1 cellular context compared by ENCODE assay signal in the genomic region with DNA sequence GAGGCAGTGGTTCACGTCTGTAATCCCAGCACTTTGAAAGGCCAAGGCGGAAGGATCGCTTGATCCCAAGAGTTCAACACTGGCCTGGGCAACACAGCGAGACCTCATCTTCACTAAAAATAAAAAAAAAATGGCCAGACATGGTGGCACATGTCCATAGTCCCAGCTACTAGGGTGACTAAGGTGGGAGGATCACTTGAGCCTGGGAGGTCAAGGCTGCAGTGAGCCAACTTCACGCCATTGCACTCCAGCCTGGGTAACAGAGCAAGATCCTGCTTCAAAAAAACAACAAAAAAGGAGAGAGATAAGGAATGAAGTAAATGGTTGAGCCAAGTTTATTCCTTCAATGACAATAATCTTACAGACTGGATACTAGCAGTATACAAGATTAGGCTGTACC.
TF ChIP-seq lines count a peak whose summit lies in the region.

No MANE protein-coding gene starts in this region.

TF ChIP-seq in HepG2, 621 proteins besides CTCF, POLR2A, EP300 and RAD21 (continued from another document):
- TF ChIP-seq, protein P1, sequence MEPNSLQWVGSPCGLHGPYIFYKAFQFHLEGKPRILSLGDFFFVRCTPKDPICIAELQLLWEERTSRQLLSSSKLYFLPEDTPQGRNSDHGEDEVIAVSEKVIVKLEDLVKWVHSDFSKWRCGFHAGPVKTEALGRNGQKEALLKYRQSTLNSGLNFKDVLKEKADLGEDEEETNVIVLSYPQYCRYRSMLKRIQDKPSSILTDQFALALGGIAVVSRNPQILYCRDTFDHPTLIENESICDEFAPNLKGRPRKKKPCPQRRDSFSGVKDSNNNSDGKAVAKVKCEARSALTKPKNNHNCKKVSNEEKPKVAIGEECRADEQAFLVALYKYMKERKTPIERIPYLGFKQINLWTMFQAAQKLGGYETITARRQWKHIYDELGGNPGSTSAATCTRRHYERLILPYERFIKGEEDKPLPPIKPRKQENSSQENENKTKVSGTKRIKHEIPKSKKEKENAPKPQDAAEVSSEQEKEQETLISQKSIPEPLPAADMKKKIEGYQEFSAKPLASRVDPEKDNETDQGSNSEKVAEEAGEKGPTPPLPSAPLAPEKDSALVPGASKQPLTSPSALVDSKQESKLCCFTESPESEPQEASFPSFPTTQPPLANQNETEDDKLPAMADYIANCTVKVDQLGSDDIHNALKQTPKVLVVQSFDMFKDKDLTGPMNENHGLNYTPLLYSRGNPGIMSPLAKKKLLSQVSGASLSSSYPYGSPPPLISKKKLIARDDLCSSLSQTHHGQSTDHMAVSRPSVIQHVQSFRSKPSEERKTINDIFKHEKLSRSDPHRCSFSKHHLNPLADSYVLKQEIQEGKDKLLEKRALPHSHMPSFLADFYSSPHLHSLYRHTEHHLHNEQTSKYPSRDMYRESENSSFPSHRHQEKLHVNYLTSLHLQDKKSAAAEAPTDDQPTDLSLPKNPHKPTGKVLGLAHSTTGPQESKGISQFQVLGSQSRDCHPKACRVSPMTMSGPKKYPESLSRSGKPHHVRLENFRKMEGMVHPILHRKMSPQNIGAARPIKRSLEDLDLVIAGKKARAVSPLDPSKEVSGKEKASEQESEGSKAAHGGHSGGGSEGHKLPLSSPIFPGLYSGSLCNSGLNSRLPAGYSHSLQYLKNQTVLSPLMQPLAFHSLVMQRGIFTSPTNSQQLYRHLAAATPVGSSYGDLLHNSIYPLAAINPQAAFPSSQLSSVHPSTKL (CRISPR knock-in tag; IDR thresholded peaks at IDR 0.05): peak; percentile 21; the same call in 1 of the 2 replicates
- TF ChIP-seq, protein P2, sequence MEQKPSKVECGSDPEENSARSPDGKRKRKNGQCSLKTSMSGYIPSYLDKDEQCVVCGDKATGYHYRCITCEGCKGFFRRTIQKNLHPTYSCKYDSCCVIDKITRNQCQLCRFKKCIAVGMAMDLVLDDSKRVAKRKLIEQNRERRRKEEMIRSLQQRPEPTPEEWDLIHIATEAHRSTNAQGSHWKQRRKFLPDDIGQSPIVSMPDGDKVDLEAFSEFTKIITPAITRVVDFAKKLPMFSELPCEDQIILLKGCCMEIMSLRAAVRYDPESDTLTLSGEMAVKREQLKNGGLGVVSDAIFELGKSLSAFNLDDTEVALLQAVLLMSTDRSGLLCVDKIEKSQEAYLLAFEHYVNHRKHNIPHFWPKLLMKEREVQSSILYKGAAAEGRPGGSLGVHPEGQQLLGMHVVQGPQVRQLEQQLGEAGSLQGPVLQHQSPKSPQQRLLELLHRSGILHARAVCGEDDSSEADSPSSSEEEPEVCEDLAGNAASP (CRISPR knock-in tag; IDR thresholded peaks at IDR 0.05; ENCODE audit: borderline replicate concordance): no peak
